Comparison of ENCODE assay signal across 7 cellular contexts in genomic region chr1:159936284-159936904, GRCh38. TPM values are rescaled to one million over a fixed set of nuclear protein-coding genes. Genes with fewer than 3 reads are reported as not detected.
DNase-seq lines count a peak whose midpoint lies in the region; ATAC-seq and TF ChIP-seq lines count a peak whose summit lies in the region.

No MANE protein-coding gene starts in this region.

- no peaks in the 10 kb centered on the region for H3K9me2 ChIP-seq in SU-DHL-6 (replicated peaks; ENCODE audit: insufficient read depth, low read length)

- WGBS in heart right ventricle, 2 donors, result 33% methylated on average over 15 of the region's 15 CpGs
- WGBS in sigmoid colon, 2 donors, result 25 to 34% methylated on average over 15 of the region's 15 CpGs

- H2AFZ ChIP-seq in SU-DHL-6 (ENCODE audit: low read depth, low read length, severe bottlenecking), result no peak overlapping the region

- H3K4me2 ChIP-seq in SU-DHL-6 (ENCODE audit: low read depth, low read length, poor library complexity, severe bottlenecking), result no peak overlapping the region

- no peak for TF ChIP-seq EP300 in sigmoid colon (IDR thresholded peaks at IDR 0.05)

- H4K20me1 ChIP-seq in SU-DHL-6 (ENCODE audit: low read depth, low read length), result no peaks in the 10 kb centered on the region

- H3K27me3 ChIP-seq in SU-DHL-6 (ENCODE audit: low read length), result no peaks in the 10 kb centered on the region
- H3K27me3 ChIP-seq in heart right ventricle, result peaks cover 0 to 6% (median 0%) of the 10 kb centered on the region in 7 donors
- H3K27me3 ChIP-seq in sigmoid colon, result no peaks in the 10 kb centered on the region

- H3K4me1 ChIP-seq in heart right ventricle (peaks cover 0 to 17% (median 14%) of the 10 kb centered on the region in 9 donors), sigmoid colon (peaks cover 0 to 11% (median 6%) of the 10 kb centered on the region in 4 donors)

- intact Hi-C loops in heart right ventricle (cut with DNase I) (loop anchor here (1.0 to 10.0 kb wide), 8 partner anchors 66 to 438 kb away; no protein-coding TSS in a partner anchor), sigmoid colon (cut with DNase I) (loop anchor here (1.0 kb wide), 1 partner anchor 71 kb away; no protein-coding TSS in a partner anchor)

- TF ChIP-seq CTCF in GM12874 (IDR thresholded peaks at IDR 0.05; ENCODE audit: insufficient read depth, low read depth, low read length) (peak; percentile 99), SU-DHL-6 (IDR thresholded peaks at IDR 0.05; ENCODE audit: insufficient read depth, low read length, poor library complexity, severe bottlenecking) (peak; percentile 69), heart right ventricle (IDR thresholded peaks at IDR 0.05) (peak; percentile 94 to 99 (median 97)), sigmoid colon (IDR thresholded peaks at IDR 0.05) (peak; percentile 93 to 99 (median 98))

- H3K79me2 ChIP-seq in SU-DHL-6 (ENCODE audit: insufficient read depth, low read length), result no peaks in the 10 kb centered on the region

- H3K27ac ChIP-seq in SU-DHL-6 (ENCODE audit: low read depth, low read length), result no peak overlapping the region
- no peak overlapping the region for H3K27ac ChIP-seq in heart right ventricle
- H3K27ac ChIP-seq in sigmoid colon, result no peak overlapping the region

- peak; percentile 55 to 69 for DNase-seq in Kasumi-1 (lab: John Stamatoyannopoulos, UW)
- DNase-seq in activated naive CD4-positive, alpha-beta T cell treated with anti-CD3 and anti-CD28 coated beads, Interleukin-2, amount 50 U/mL, for 72 hours (ENCODE audit: low spot score in 2 of 2), result peak; percentile 81 to 97
- DNase-seq in heart right ventricle, result peak; percentile 58 to 77
- peak; percentile 81 for DNase-seq in sigmoid colon

- H3K4me3 ChIP-seq in SU-DHL-6 (ENCODE audit: insufficient read depth, low read length, poor library complexity, severe bottlenecking) (no peak overlapping the region), heart right ventricle (no peak overlapping the region), sigmoid colon (no peak overlapping the region)

- no peaks in the 10 kb centered on the region for H3K36me3 Mint-ChIP-seq in activated naive CD4-positive, alpha-beta T cell treated with anti-CD3 and anti-CD28 coated beads, Interleukin-2, amount 50 U/mL, for 72 hours

- no peak overlapping the region for H3K27ac Mint-ChIP-seq in activated naive CD4-positive, alpha-beta T cell treated with anti-CD3 and anti-CD28 coated beads, Interleukin-2, amount 50 U/mL, for 72 hours

- H3K36me3 ChIP-seq in SU-DHL-6 (ENCODE audit: low read length), result no peaks in the 10 kb centered on the region
- H3K36me3 ChIP-seq in heart right ventricle, result no peaks in the 10 kb centered on the region
- H3K36me3 ChIP-seq in sigmoid colon, result no peaks in the 10 kb centered on the region

- H3K9ac ChIP-seq in SU-DHL-6 (ENCODE audit: low read length), result no peak overlapping the region

- H3K9me3 ChIP-seq in SU-DHL-6 (ENCODE audit: insufficient read depth, low read length), result no peaks in the 10 kb centered on the region
- H3K9me3 ChIP-seq in heart right ventricle, result no peaks in the 10 kb centered on the region
- no peaks in the 10 kb centered on the region for H3K9me3 ChIP-seq in sigmoid colon

- no peaks in the 10 kb centered on the region for H3K9me3 Mint-ChIP-seq in activated naive CD4-positive, alpha-beta T cell treated with anti-CD3 and anti-CD28 coated beads, Interleukin-2, amount 50 U/mL, for 72 hours

- ATAC-seq in activated naive CD4-positive, alpha-beta T cell treated with anti-CD3 and anti-CD28 coated beads, Interleukin-2, amount 50 U/mL, for 72 hours, result peak; percentile 79 to 86
- peak; percentile 63 to 84 (median 72) for ATAC-seq in heart right ventricle
- ATAC-seq in HG03025 (IDR thresholded peaks at IDR 0.05; ENCODE audit: low FRiP score, unreplicated experiment), result no peak

- no peaks in the 10 kb centered on the region for H3F3A ChIP-seq in SU-DHL-6 (ENCODE audit: insufficient read depth)

- no peak for TF ChIP-seq POLR2A in sigmoid colon (IDR thresholded peaks at IDR 0.05)

RNA-seq across cellular contexts. Expression of gene IGSF9, which starts 9.0 kb away (rescaled TPM):
- not detected for total RNA-seq in activated naive CD4-positive, alpha-beta T cell treated with anti-CD3 and anti-CD28 coated beads, Interleukin-2, amount 50 U/mL, for 72 hours
- total RNA-seq in heart right ventricle (under 1 TPM in 3 of 10 donors, not detected in 7; 0.07 to 0.15 (median 0.08) TPM), sigmoid colon (under 1 TPM in 1 of 4 donors, not detected in 3; under 0.01 TPM)
- polyA plus RNA-seq in heart right ventricle (under 1 TPM; 0.03 to 0.15 TPM), sigmoid colon (10 to 100 TPM in 2 of 3 donors, 1 to 10 TPM in 1; 6.9 to 16.3 (median 11.4) TPM)

RNA-seq across cellular contexts. Expression of gene TAGLN2, which starts 11.1 kb away (rescaled TPM):
- total RNA-seq in activated naive CD4-positive, alpha-beta T cell treated with anti-CD3 and anti-CD28 coated beads, Interleukin-2, amount 50 U/mL, for 72 hours, result 100 to 1,000 TPM; 391 to 559 TPM
- total RNA-seq in heart right ventricle (100 to 1,000 TPM in 4 of 10 donors, 10 to 100 TPM in 6; 65.9 to 228 (median 92.5) TPM), sigmoid colon (100 to 1,000 TPM in 2 of 4 donors, 10 to 100 TPM in 2; 88.8 to 109 (median 99.0) TPM)
- polyA plus RNA-seq in heart right ventricle (100 to 1,000 TPM; 131 to 283 TPM), sigmoid colon (100 to 1,000 TPM; 383 to 770 (median 531) TPM)

RNA-seq across cellular contexts. Expression of gene SLAMF9, which starts 17.6 kb away (rescaled TPM):
- total RNA-seq in activated naive CD4-positive, alpha-beta T cell treated with anti-CD3 and anti-CD28 coated beads, Interleukin-2, amount 50 U/mL, for 72 hours, result not detected
- total RNA-seq in heart right ventricle (not detected), sigmoid colon (not detected)
- polyA plus RNA-seq in heart right ventricle (under 1 TPM in 1 of 2 donors, not detected in 1; 0.13 TPM), sigmoid colon (under 1 TPM in 1 of 3 donors, not detected in 2; 0.15 TPM)

RNA-seq across cellular contexts. Expression of gene CFAP45, which starts 36.4 kb away (rescaled TPM):
- 1 to 10 TPM; 1.2 to 2.8 TPM for total RNA-seq in activated naive CD4-positive, alpha-beta T cell treated with anti-CD3 and anti-CD28 coated beads, Interleukin-2, amount 50 U/mL, for 72 hours
- total RNA-seq in heart right ventricle (1 to 10 TPM in 1 of 10 donors, under 1 TPM in 9; 0.17 to 1.5 (median 0.47) TPM), sigmoid colon (1 to 10 TPM in 1 of 4 donors, under 1 TPM in 1, not detected in 2; 0.81 to 1.8 TPM)
- polyA plus RNA-seq in heart right ventricle (1 to 10 TPM in 1 of 2 donors, under 1 TPM in 1; 0.70 to 1.4 TPM), sigmoid colon (1 to 10 TPM in 1 of 3 donors, under 1 TPM in 1, not detected in 1; 0.29 to 1.2 TPM)
